In genomic region chr1:21902378-21903012, GRCh38 we compare ENCODE assay signal across 11 cellular contexts. TPM values are rescaled to one million over a fixed set of nuclear protein-coding genes. Genes with fewer than 3 reads are reported as not detected.
A peak's percentile ranks its signal among the peaks of the same experiment; 100 is the strongest.
DNase-seq lines count a peak whose midpoint lies in the region; TF ChIP-seq lines count a peak whose summit lies in the region.
"Had no signal": no experiment of that assay in that cellular context is flagged by ENCODE, and none has a peak within 500 bp of the region (broad histone marks: within the 10 kb centered on the region; RNA-seq: fewer than 3 reads in every experiment).

No MANE protein-coding gene starts in this region.

- no peaks in the 10 kb centered on the region for H3K27me3 Mint-ChIP-seq in mesothelial cell of epicardium (ENCODE audit: low read depth)
- H3K27me3 Mint-ChIP-seq: activated CD8-positive, alpha-beta memory T cell treated with anti-CD3 and anti-CD28 coated beads, Interleukin-2, amount 10 ng/mL, durations not matched to agents 7 days and 5 days; CD4-positive, alpha-beta T cell had no signal

- no peak for TF ChIP-seq CTCF in mesothelial cell of epicardium (IDR thresholded peaks at IDR 0.05; ENCODE audit: unreplicated experiment)

- H3K36me3 ChIP-seq in NT2/D1 (ENCODE audit: insufficient read depth, insufficient read length, low read length) (peaks cover 28% of the 10 kb centered on the region), duodenal mucosa (ENCODE audit: control insufficient read depth in 1 of 2, insufficient read depth in 2 of 2, low read length in 2 of 2) (no peaks in the 10 kb centered on the region), stomach smooth muscle (ENCODE audit: control insufficient read depth in 2 of 2, insufficient read depth in 2 of 2, low read length in 2 of 2) (peaks cover 0 to 21% of the 10 kb centered on the region in 2 donors)
- H3K36me3 ChIP-seq in effector memory CD4-positive, alpha-beta T cell (ENCODE audit: control insufficient read depth, insufficient read depth, low read length) = no peaks in the 10 kb centered on the region

- H3K36me3 Mint-ChIP-seq in mesothelial cell of epicardium = peaks cover 2% of the 10 kb centered on the region
- H3K36me3 Mint-ChIP-seq: activated CD8-positive, alpha-beta memory T cell treated with anti-CD3 and anti-CD28 coated beads, Interleukin-2, amount 10 ng/mL, durations not matched to agents 7 days and 5 days had no signal

- no peak overlapping the region for H3K4me3 Mint-ChIP-seq in mesothelial cell of epicardium
- H3K4me3 Mint-ChIP-seq: activated CD8-positive, alpha-beta memory T cell treated with anti-CD3 and anti-CD28 coated beads, Interleukin-2, amount 10 ng/mL, durations not matched to agents 7 days and 5 days; CD4-positive, alpha-beta T cell had no signal

- DNase-seq in NT2/D1 (ENCODE audit: low read depth, low spot score) (no peak), mesothelial cell of epicardium (ENCODE audit: low spot score in 2 of 2, unreplicated experiment in 2 of 2) (no peak), HEK293T (ENCODE audit: extremely low spot score) (no peak), CD1c-positive myeloid dendritic cell (ENCODE audit: extremely low spot score) (no peak), hepatic stellate cell (ENCODE audit: low spot score) (no peak)
- DNase-seq in effector memory CD4-positive, alpha-beta T cell = no peak
- DNase-seq: activated CD8-positive, alpha-beta memory T cell treated with anti-CD3 and anti-CD28 coated beads, Interleukin-2, amount 10 ng/mL, durations not matched to agents 7 days and 5 days; CD4-positive, alpha-beta T cell; PC-3 had no signal

- CTCF ChIA-PET in HEK293T (lab: Yijun Ruan, JAX) = no interaction called here

- H3K9ac ChIP-seq in NT2/D1 (ENCODE audit: insufficient read length, low read depth) = peak overlapping the region; percentile 42
- peak overlapping the region; percentile 0 to 47 for H3K9ac ChIP-seq in duodenal mucosa (ENCODE audit: low read depth in 1 of 2, low read length in 2 of 2)
- H3K9ac ChIP-seq in stomach smooth muscle (ENCODE audit: low read length in 2 of 2) = peak overlapping the region; percentile 51 to 57

- no peaks in the 10 kb centered on the region for H3K27me3 ChIP-seq in NT2/D1 (ENCODE audit: insufficient read depth, insufficient read length)
- H3K27me3 ChIP-seq in duodenal mucosa (ENCODE audit: control insufficient read depth in 1 of 2, insufficient read depth in 2 of 2, low read length in 2 of 2) = no peaks in the 10 kb centered on the region
- no peaks in the 10 kb centered on the region for H3K27me3 ChIP-seq in stomach smooth muscle (ENCODE audit: control insufficient read depth in 1 of 2, insufficient read depth in 2 of 2, low read length in 2 of 2)
- no peaks in the 10 kb centered on the region for H3K27me3 ChIP-seq in effector memory CD4-positive, alpha-beta T cell (replicated peaks; ENCODE audit: control insufficient read depth, insufficient read depth, low read length, poor library complexity, severe bottlenecking)

- H3K4me3 ChIP-seq in NT2/D1 (ENCODE audit: insufficient read length, low read depth) (no peak overlapping the region), duodenal mucosa (ENCODE audit: low read depth in 1 of 2, low read length in 2 of 2) (no peak overlapping the region), stomach smooth muscle (ENCODE audit: low read length in 2 of 2) (peak overlapping the region in 1 of 2 donors; percentile 29)
- no peak overlapping the region for H3K4me3 ChIP-seq in effector memory CD4-positive, alpha-beta T cell (ENCODE audit: insufficient read depth, low read depth, low read length, poor library complexity, severe bottlenecking)

- POLR2A ChIA-PET in HEK293T (lab: Yijun Ruan, JAX) = no interaction called here

- H3K27ac Mint-ChIP-seq in mesothelial cell of epicardium = peak overlapping the region; percentile 66
- H3K27ac Mint-ChIP-seq: activated CD8-positive, alpha-beta memory T cell treated with anti-CD3 and anti-CD28 coated beads, Interleukin-2, amount 10 ng/mL, durations not matched to agents 7 days and 5 days; CD4-positive, alpha-beta T cell had no signal

- H3K9me3 Mint-ChIP-seq in mesothelial cell of epicardium = no peaks in the 10 kb centered on the region
- H3K9me3 Mint-ChIP-seq: CD4-positive, alpha-beta T cell had no signal

- H3K27ac ChIP-seq in duodenal mucosa (ENCODE audit: low read depth, low read length) (no peak overlapping the region), stomach smooth muscle (ENCODE audit: low read length) (peak overlapping the region; percentile 85)
- H3K27ac ChIP-seq in effector memory CD4-positive, alpha-beta T cell (ENCODE audit: insufficient read depth, low read length, poor library complexity, severe bottlenecking) = no peak overlapping the region

- H3K9me3 ChIP-seq in NT2/D1 (ENCODE audit: insufficient read depth, low read length) = no peaks in the 10 kb centered on the region
- no peaks in the 10 kb centered on the region for H3K9me3 ChIP-seq in duodenal mucosa (ENCODE audit: control insufficient read depth in 1 of 2, low read length in 2 of 2)
- no peaks in the 10 kb centered on the region for H3K9me3 ChIP-seq in stomach smooth muscle (ENCODE audit: control insufficient read depth in 2 of 2, low read length in 2 of 2)
- H3K9me3 ChIP-seq in effector memory CD4-positive, alpha-beta T cell (ENCODE audit: control insufficient read depth, low read length) = no peaks in the 10 kb centered on the region

- peaks cover 20% of the 10 kb centered on the region for H3K4me1 ChIP-seq in NT2/D1 (ENCODE audit: insufficient read depth, insufficient read length)
- peaks cover 50 to 65% of the 10 kb centered on the region in 2 donors for H3K4me1 ChIP-seq in duodenal mucosa (ENCODE audit: control insufficient read depth in 1 of 2, insufficient read depth in 2 of 2, low read length in 2 of 2)
- peaks cover 95% of the 10 kb centered on the region for H3K4me1 ChIP-seq in stomach smooth muscle (ENCODE audit: control insufficient read depth, insufficient read depth, low read length)
- H3K4me1 ChIP-seq in effector memory CD4-positive, alpha-beta T cell (ENCODE audit: control insufficient read depth, insufficient read depth, low read length, poor library complexity, severe bottlenecking) = no peaks in the 10 kb centered on the region

- H3K4me1 Mint-ChIP-seq in mesothelial cell of epicardium = peaks cover 29% of the 10 kb centered on the region

TF ChIP-seq in HEK293T, 16 proteins besides CTCF, POLR2A, EP300 and RAD21:
- no peak for TF ChIP-seq FOXK2 (IDR thresholded peaks at IDR 0.05)
- no peak for TF ChIP-seq ELF4 (IDR thresholded peaks at IDR 0.05)
- TF ChIP-seq SP1 (IDR thresholded peaks at IDR 0.05) = no peak
- TF ChIP-seq LEF1 (IDR thresholded peaks at IDR 0.05; ENCODE audit: borderline replicate concordance) = no peak
- TF ChIP-seq, protein P1, sequence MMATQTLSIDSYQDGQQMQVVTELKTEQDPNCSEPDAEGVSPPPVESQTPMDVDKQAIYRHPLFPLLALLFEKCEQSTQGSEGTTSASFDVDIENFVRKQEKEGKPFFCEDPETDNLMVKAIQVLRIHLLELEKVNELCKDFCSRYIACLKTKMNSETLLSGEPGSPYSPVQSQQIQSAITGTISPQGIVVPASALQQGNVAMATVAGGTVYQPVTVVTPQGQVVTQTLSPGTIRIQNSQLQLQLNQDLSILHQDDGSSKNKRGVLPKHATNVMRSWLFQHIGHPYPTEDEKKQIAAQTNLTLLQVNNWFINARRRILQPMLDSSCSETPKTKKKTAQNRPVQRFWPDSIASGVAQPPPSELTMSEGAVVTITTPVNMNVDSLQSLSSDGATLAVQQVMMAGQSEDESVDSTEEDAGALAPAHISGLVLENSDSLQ (IDR thresholded peaks at IDR 0.05) = no peak
- no peak for TF ChIP-seq L3MBTL2 (conservative IDR thresholded peaks at IDR 0.05)
- TF ChIP-seq HDGF (IDR thresholded peaks at IDR 0.05; ENCODE audit: borderline replicate concordance) = no peak

RNA-seq across cellular contexts. Expression of gene HSPG2, which starts 34.6 kb away (rescaled TPM):
- total RNA-seq in mesothelial cell of epicardium = 221 to 226 TPM (median 221 TPM) in 3 replicates
